ENCODE assay signal across 8 cellular contexts in genomic region chr13:44141213-44141724, GRCh38.
DNase-seq lines count a peak whose midpoint lies in the region; ATAC-seq and TF ChIP-seq lines count a peak whose summit lies in the region.

No MANE protein-coding gene starts in this region.

- TF ChIP-seq CTCF in BE2C (IDR thresholded peaks at IDR 0.05; ENCODE audit: low read depth, low read length) = no peak
- no peak for TF ChIP-seq CTCF in left lung (IDR thresholded peaks at IDR 0.05)
- no peak for TF ChIP-seq CTCF in thoracic aorta (IDR thresholded peaks at IDR 0.05)

- DNase-seq in BE2C (no peak), astrocyte of the hippocampus (ENCODE audit: low read depth, low spot score) (peak; percentile 42), left lung (no peak), thoracic aorta (ENCODE audit: low spot score) (no peak), mesenteric fat pad (ENCODE audit: low spot score) (no peak), NCI-H524 (lab: John Stamatoyannopoulos, UW) (no peak), NCI-H510A treated with DMSO at 0.1 percent for 48 hours (lab: John Stamatoyannopoulos, UW) (no peak)

- H3K27ac Mint-ChIP-seq in IgD-negative memory B cell = peak overlapping the region; percentile 28 to 94 (median 83)

- peaks cover 1% of the 10 kb centered on the region for H3K27me3 Mint-ChIP-seq in IgD-negative memory B cell

- H3K4me3 ChIP-seq in BE2C (ENCODE audit: low read depth, low read length) (peak overlapping the region; percentile 60), left lung (peak overlapping the region; percentile 31 to 49), thoracic aorta (peak overlapping the region; percentile 77)

- no peaks in the 10 kb centered on the region for H3K36me3 Mint-ChIP-seq in IgD-negative memory B cell

- ATAC-seq in left lung (peak; percentile 14), thoracic aorta (ENCODE audit: insufficient number of reproducible peaks, low FRiP score, low read depth) (peak; percentile 2)

- H3K9me3 ChIP-seq in BE2C (no peaks in the 10 kb centered on the region), left lung (no peaks in the 10 kb centered on the region), thoracic aorta (no peaks in the 10 kb centered on the region)

- H3K36me3 ChIP-seq in BE2C (no peaks in the 10 kb centered on the region), left lung (no peaks in the 10 kb centered on the region), thoracic aorta (no peaks in the 10 kb centered on the region)

- H3K27ac ChIP-seq in left lung (peak overlapping the region; percentile 95), thoracic aorta (peak overlapping the region; percentile 92 to 94)

- peaks cover 2 to 19% (median 11%) of the 10 kb centered on the region in 3 donors for H3K4me1 Mint-ChIP-seq in IgD-negative memory B cell

- no peaks in the 10 kb centered on the region for H3K27me3 ChIP-seq in BE2C
- H3K27me3 ChIP-seq in left lung = no peaks in the 10 kb centered on the region
- H3K27me3 ChIP-seq in thoracic aorta (replicated peaks; ENCODE audit: insufficient read depth) = no peaks in the 10 kb centered on the region

- H3K4me3 Mint-ChIP-seq in IgD-negative memory B cell = peak overlapping the region; percentile 87 to 92 (median 90)

- peaks cover 0 to under 1% (median 0%) of the 10 kb centered on the region in 3 donors for H3K9me3 Mint-ChIP-seq in IgD-negative memory B cell

- H3K4me1 ChIP-seq in BE2C = no peaks in the 10 kb centered on the region; the same call in 1 of the 2 replicates
- peaks cover 0 to 15% of the 10 kb centered on the region in 2 donors for H3K4me1 ChIP-seq in left lung
- peaks cover 0 to 8% of the 10 kb centered on the region in 2 donors for H3K4me1 ChIP-seq in thoracic aorta (ENCODE audit: control insufficient read depth in 1 of 2, low read depth in 2 of 2)

- intact Hi-C loops in left lung (cut with DNase I) = no loop called here
